31 cellular contexts compared by ENCODE assay signal in the genomic region with DNA sequence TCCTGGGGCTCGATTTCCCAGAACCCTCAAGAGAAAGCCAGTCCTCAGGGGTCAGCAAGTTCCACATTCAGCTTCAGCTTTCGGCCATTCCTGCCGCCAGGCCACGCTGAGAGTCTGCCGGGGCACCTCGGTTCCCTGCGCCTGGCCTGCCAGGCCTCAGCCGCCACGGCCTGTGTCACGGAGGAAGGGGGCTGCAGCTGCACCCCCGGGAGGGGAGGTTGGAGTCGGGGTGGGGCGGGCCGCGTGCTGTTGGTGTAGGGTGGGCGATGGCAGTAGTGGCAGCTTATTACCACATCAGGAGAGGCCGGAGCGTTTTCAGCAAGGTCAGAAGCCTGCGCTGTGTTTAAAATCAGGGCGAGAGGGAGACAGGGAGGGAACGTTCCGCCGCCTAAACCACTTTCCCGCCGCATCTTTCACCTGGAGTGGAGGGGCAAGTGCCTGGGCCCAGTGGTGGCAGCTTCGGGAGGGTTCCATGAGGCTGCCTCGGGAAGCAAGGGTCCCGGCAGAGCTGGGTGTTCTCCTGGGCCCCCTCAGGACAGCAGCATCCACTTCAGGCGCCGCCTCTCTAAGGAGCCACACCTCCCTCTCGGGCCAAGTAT.
"Had no signal": no experiment of that assay in that cellular context is flagged by ENCODE, and none has a peak within 500 bp of the region (broad histone marks: within the 10 kb centered on the region; RNA-seq: fewer than 3 reads in every experiment).

No MANE protein-coding gene starts in this region.

- H3K36me3 ChIP-seq: brain microvascular endothelial cell, SJCRH30 had no signal

- H3K9me3 Mint-ChIP-seq: activated T-cell treated with anti-CD3 and anti-CD28 coated beads, Interleukin-2, amount 50 U/mL, for 4 hours; central memory CD8-positive, alpha-beta T cell; WTC11 had no signal

- H3K27me3 Mint-ChIP-seq: activated CD4-positive, alpha-beta T cell treated with anti-CD3 and anti-CD28 coated beads for 36 hours; activated CD4-positive, alpha-beta T cell treated with anti-CD3 and anti-CD28 coated beads, Interleukin-2, amount 10 ng/mL, durations not matched to agents 7 days and 5 days; activated naive CD4-positive, alpha-beta T cell treated with anti-CD3 and anti-CD28 coated beads, Interleukin-2, amount 10 ng/mL, durations not matched to agents 7 days and 5 days; activated naive CD8-positive, alpha-beta T cell; activated naive CD8-positive, alpha-beta T cell treated with anti-CD3 and anti-CD28 coated beads, Interleukin-2, amount 50 U/mL, for 24 hours; central memory CD8-positive, alpha-beta T cell had no signal

- H3K4me3 Mint-ChIP-seq: activated CD4-positive, alpha-beta T cell treated with anti-CD3 and anti-CD28 coated beads for 36 hours; activated CD4-positive, alpha-beta T cell treated with anti-CD3 and anti-CD28 coated beads, Interleukin-2, amount 10 ng/mL, durations not matched to agents 7 days and 5 days; activated naive CD4-positive, alpha-beta T cell treated with anti-CD3 and anti-CD28 coated beads, Interleukin-2, amount 10 ng/mL, durations not matched to agents 7 days and 5 days; activated naive CD8-positive, alpha-beta T cell; activated naive CD8-positive, alpha-beta T cell treated with anti-CD3 and anti-CD28 coated beads, Interleukin-2, amount 50 U/mL, for 24 hours; activated T-cell treated with anti-CD3 and anti-CD28 coated beads, Interleukin-2, amount 50 U/mL, for 4 hours; activated T-helper 1 cell treated with anti-CD3 and anti-CD28 coated beads, Interleukin-12 subunit alpha, Interleukin-12 subunit beta, Interleukin-2, Interleukin-4 antibody, amounts not matched to agents 30 ng/mL and 10 ng/mL and 1 ng/mL, durations not matched to agents 14 hours and 24 hours and 36 hours; central memory CD8-positive, alpha-beta T cell; WTC11 had no signal

- H3K4me3 ChIP-seq: Peyer's patch, SJCRH30, SK-N-MC had no signal

- H3K27ac Mint-ChIP-seq: activated CD4-positive, alpha-beta T cell treated with anti-CD3 and anti-CD28 coated beads for 36 hours; activated CD4-positive, alpha-beta T cell treated with anti-CD3 and anti-CD28 coated beads, Interleukin-2, amount 10 ng/mL, durations not matched to agents 7 days and 5 days; activated naive CD8-positive, alpha-beta T cell; activated naive CD8-positive, alpha-beta T cell treated with anti-CD3 and anti-CD28 coated beads, Interleukin-2, amount 50 U/mL, for 24 hours; activated T-helper 1 cell treated with anti-CD3 and anti-CD28 coated beads, Interleukin-12 subunit alpha, Interleukin-12 subunit beta, Interleukin-2, Interleukin-4 antibody, amounts not matched to agents 30 ng/mL and 10 ng/mL and 1 ng/mL, durations not matched to agents 14 hours and 24 hours and 36 hours; WTC11 had no signal

- H3K36me3 Mint-ChIP-seq: WTC11 had no signal

- H3K4me2 ChIP-seq: KMS-11 had no signal

- DNase-seq: activated CD4-positive, alpha-beta T cell treated with anti-CD3 and anti-CD28 coated beads for 36 hours; activated CD4-positive, alpha-beta T cell treated with anti-CD3 and anti-CD28 coated beads, Interleukin-2, amount 10 ng/mL, durations not matched to agents 7 days and 5 days; activated CD4-positive, alpha-beta T cell treated with anti-CD3 and anti-CD28 coated beads, Interleukin-2, amount 50 U/mL, for 48 hours; activated CD8-positive, alpha-beta memory T cell treated with anti-CD3 and anti-CD28 coated beads, Interleukin-2, amount 50 U/mL, for 4 hours; activated effector memory CD4-positive, alpha-beta T cell treated with Interleukin-2 at 50 U/mL for 16 hours; activated naive CD4-positive, alpha-beta T cell treated with anti-CD3 and anti-CD28 coated beads, Interleukin-2, amount 10 ng/mL, durations not matched to agents 7 days and 5 days; activated naive CD8-positive, alpha-beta T cell treated with anti-CD3 and anti-CD28 coated beads, Interleukin-2, amount 50 U/mL, for 24 hours; activated T-cell treated with anti-CD3 and anti-CD28 coated beads for 4 hours; activated T-cell treated with anti-CD3 and anti-CD28 coated beads, Interleukin-2, amount 50 U/mL, for 4 hours; brain microvascular endothelial cell; MM.1S; MV-4-11; NCI-H1092; NCI-H1436 treated with DMSO at 0.1 percent for 48 hours; NCI-H1694 treated with DMSO at 0.1 percent for 48 hours; NCI-H2029; NCI-H345; NCI-H524 treated with DMSO at 0.1 percent for 48 hours; PC-3; Peyer's patch; RPMI8226; SHP77; SJCRH30; T1000 had no signal

- H3K4me1 ChIP-seq: SJCRH30 had no signal

- H3K9me3 ChIP-seq: Peyer's patch had no signal

- ATAC-seq: activated CD4-positive, alpha-beta T cell treated with anti-CD3 and anti-CD28 coated beads for 36 hours; activated CD4-positive, CD25-positive, alpha-beta regulatory T cell treated with anti-CD3 and anti-CD28 coated beads, Interleukin-2, amount 50 U/mL, for 24 hours; activated naive CD8-positive, alpha-beta T cell treated with anti-CD3 and anti-CD28 coated beads, Interleukin-2, amount 50 U/mL, for 24 hours; activated T-cell treated with anti-CD3 and anti-CD28 coated beads, Interleukin-2, amount 50 U/mL, for 4 hours; PC-3; WTC11 had no signal

- H3K27me3 ChIP-seq: brain microvascular endothelial cell, Peyer's patch, SJCRH30 had no signal

- H3K27ac ChIP-seq: brain microvascular endothelial cell, KMS-11, Peyer's patch, SJCRH30, SK-N-MC had no signal

- H3K9ac ChIP-seq: KMS-11 had no signal
